In genomic region chr4:4762909-4763814, GRCh38 we compare ENCODE assay signal across 9 cellular contexts.
DNase-seq lines count a peak whose midpoint lies in the region; ATAC-seq and TF ChIP-seq lines count a peak whose summit lies in the region.
"Had no signal": no experiment of that assay in that cellular context is flagged by ENCODE, and none has a peak within 500 bp of the region (broad histone marks: within the 10 kb centered on the region; RNA-seq: fewer than 3 reads in every experiment).

No MANE protein-coding gene starts in this region.

- peaks cover 28% of the 10 kb centered on the region for H3K4me1 ChIP-seq in PC-9 (replicated peaks; ENCODE audit: insufficient read depth)
- no peaks in the 10 kb centered on the region for H3K4me1 ChIP-seq in stomach
- H3K4me1 ChIP-seq: uterus had no signal

- H3K27ac ChIP-seq in PC-9 (peak overlapping the region; percentile 97), stomach (no peak overlapping the region)

- TF ChIP-seq CTCF in PC-9 (conservative IDR thresholded peaks at IDR 0.05) (no peak), type B pancreatic cell (conservative IDR thresholded peaks at IDR 0.05) (peak; percentile 26), stomach (IDR thresholded peaks at IDR 0.05) (no peak)

- peak overlapping the region; percentile 42; the same call in 1 of the 2 replicates for H3K4me3 ChIP-seq in PC-9
- H3K4me3 ChIP-seq in stomach = no peak overlapping the region
- H3K4me3 ChIP-seq: uterus had no signal

- BruUV-seq in PC-9 (replicated peaks; lab: Mats Ljungman, UMichigan) = no TSS peak

- H3K9me3 Mint-ChIP-seq in type B pancreatic cell = no peaks in the 10 kb centered on the region

- peak; percentile 94 for ATAC-seq in HG02840 (IDR thresholded peaks at IDR 0.05; ENCODE audit: low FRiP score, unreplicated experiment)

- no peak for TF ChIP-seq POLR2A in stomach (IDR thresholded peaks at IDR 0.05)

- H4K20me1 ChIP-seq in PC-9 (ENCODE audit: insufficient read depth) = no peaks in the 10 kb centered on the region

- H3K4me3 Mint-ChIP-seq in type B pancreatic cell = peak overlapping the region; percentile 83

- no peaks in the 10 kb centered on the region for H3K36me3 ChIP-seq in PC-9 (ENCODE audit: low read depth)
- H3K36me3 ChIP-seq in stomach = no peaks in the 10 kb centered on the region
- H3K36me3 ChIP-seq: uterus had no signal

- CTCF ChIA-PET in PC-9 (lab: Charles Lee) = no interaction called here

- peak overlapping the region; percentile 76 for H2AFZ ChIP-seq in PC-9

- H3K4me1 Mint-ChIP-seq in type B pancreatic cell (ENCODE audit: unreplicated experiment) = peaks cover 71% of the 10 kb centered on the region

- intact Hi-C loops in PC-9 (cut with micrococcal nuclease; ENCODE audit: unreplicated experiment) = no loop called here
- intact Hi-C loops in stomach (cut with DNase I; ENCODE audit: low total_unique reads) = no loop called here

- peak overlapping the region; percentile 79 for H3K27ac Mint-ChIP-seq in type B pancreatic cell

- DNase-seq in stimulated activated naive CD4-positive, alpha-beta T cell treated with Interleukin-2 at 50 U/mL for 16 hours (lab: John Stamatoyannopoulos, UW) = peak; percentile 6
- no peak for DNase-seq in stimulated activated naive CD4-positive, alpha-beta T cell (lab: John Stamatoyannopoulos, UW)
- peak in 1 of 2 experiments; percentile 95 for DNase-seq in PC-9
- DNase-seq in fibroblast of gingiva (ENCODE audit: low read depth) = peak; percentile 76
- DNase-seq in type B pancreatic cell (ENCODE audit: extremely low spot score, unreplicated experiment) = peak; percentile 78
- DNase-seq in stomach = no peak
- no peak for DNase-seq in NCI-H1436 (lab: John Stamatoyannopoulos, UW)

- H3K9me3 ChIP-seq in PC-9 (ENCODE audit: insufficient read depth, low read depth) (no peaks in the 10 kb centered on the region), stomach (no peaks in the 10 kb centered on the region)
- H3K9me3 ChIP-seq: uterus had no signal

- WGBS in stomach, 5 donors = 25 to 36% (median 29%) methylated on average over 25 to 27 of the region's 27 CpGs

- POLR2A ChIA-PET in PC-9 (lab: Charles Lee; ENCODE audit: unreplicated experiment) = no interaction called here

- TF ChIP-seq EP300 in stomach (IDR thresholded peaks at IDR 0.05) = no peak

- peaks cover 15% of the 10 kb centered on the region for H3F3A ChIP-seq in PC-9 (ENCODE audit: insufficient read depth, low read depth)

- peaks cover 7% of the 10 kb centered on the region for H3K36me3 Mint-ChIP-seq in type B pancreatic cell

- H3K27me3 ChIP-seq in PC-9 (ENCODE audit: insufficient read depth, low read depth) (no peaks in the 10 kb centered on the region), stomach (peaks cover 0 to 15% (median 0%) of the 10 kb centered on the region in 3 donors)
- H3K27me3 ChIP-seq: uterus had no signal

- peak overlapping the region; percentile 79 for H3K4me2 ChIP-seq in PC-9

- H3K9me2 ChIP-seq in PC-9 (ENCODE audit: insufficient read depth) = no peaks in the 10 kb centered on the region

- peaks cover 39% of the 10 kb centered on the region for H3K27me3 Mint-ChIP-seq in type B pancreatic cell

- H3K79me2 ChIP-seq in PC-9 (ENCODE audit: low read depth) = no peaks in the 10 kb centered on the region

Comparison
In these comparisons a context has a peak if more than half of its experiments do, and no peak if none do; other contexts are left out.
1. DNase-seq: peak in stimulated activated naive CD4-positive, alpha-beta T cell treated with Interleukin-2 at 50 U/mL for 16 hours (single experiment), fibroblast of gingiva (single experiment) and type B pancreatic cell (single experiment); none in stimulated activated naive CD4-positive, alpha-beta T cell (0 of 6), stomach (single experiment) and NCI-H1436 (single experiment).